ENCODE assay signal across 26 cellular contexts in the genomic region with DNA sequence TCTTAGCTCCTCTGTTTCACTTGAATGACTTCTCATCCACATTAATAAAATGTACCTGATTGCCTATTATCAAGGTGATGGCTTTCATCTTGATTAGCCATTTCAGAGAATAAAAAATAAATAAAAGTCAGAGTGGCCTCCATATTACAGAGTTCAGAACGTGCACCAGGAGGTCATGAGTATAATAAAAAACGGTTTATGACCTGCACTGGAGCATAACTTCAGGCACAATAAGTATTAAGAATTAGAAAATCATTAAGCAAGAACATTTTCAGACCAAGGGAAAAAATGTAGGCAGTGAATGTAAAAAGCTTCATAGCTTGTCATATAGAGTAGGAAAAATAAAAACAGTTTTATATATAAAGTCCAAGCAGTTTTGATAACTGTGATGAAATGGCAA. TPM values are rescaled to one million over a fixed set of nuclear protein-coding genes. Genes with fewer than 3 reads are reported as not detected.
DNase-seq lines count a peak whose midpoint lies in the region; ATAC-seq and TF ChIP-seq lines count a peak whose summit lies in the region.
"Had no signal": no experiment of that assay in that cellular context is flagged by ENCODE, and none has a peak within 500 bp of the region (broad histone marks: within the 10 kb centered on the region; RNA-seq: fewer than 3 reads in every experiment).

No MANE protein-coding gene starts in this region.

- POLR2A ChIA-PET in naive thymus-derived CD4-positive, alpha-beta T cell (lab: Charles Lee): interaction anchor here (1.0 kb wide), 1 partner anchor 12 kb away, joined by 4 read pairs; no protein-coding TSS in a partner anchor

- CTCF ChIA-PET in naive thymus-derived CD4-positive, alpha-beta T cell (lab: Charles Lee): no interaction called here

- no peak overlapping the region for H3K27ac ChIP-seq in CD4-positive, CD25-positive, alpha-beta regulatory T cell (ENCODE audit: insufficient read depth, low read length, poor library complexity, severe bottlenecking)
- H3K27ac ChIP-seq in Karpas-422 (ENCODE audit: low read length) (peak overlapping the region; percentile 32; the same call in 1 of the 2 replicates), gastrocnemius medialis (peak overlapping the region; percentile 76 to 84 (median 83))
- H3K27ac ChIP-seq in naive thymus-derived CD4-positive, alpha-beta T cell (ENCODE audit: low read depth, low read length): no peak overlapping the region
- H3K27ac ChIP-seq: RWPE1, testis had no signal

- in situ Hi-C loops in gastrocnemius medialis (cut with MboI; ENCODE audit: low sequenced_read_pairs in 4 of 4): no loop called here

- no peaks in the 10 kb centered on the region for H3K9me2 ChIP-seq in Karpas-422 (replicated peaks; ENCODE audit: insufficient read depth, low read length)

- peak overlapping the region in 2 of 3 donors; percentile 66 to 74 for H3K27ac Mint-ChIP-seq in CD4-positive, CD25-positive, alpha-beta regulatory T cell
- H3K27ac Mint-ChIP-seq in brain (peak overlapping the region in 3 of 5 experiments; percentile 35 to 89 (median 53)), glutamatergic neuron (ENCODE audit: unreplicated experiment) (no peak overlapping the region)
- no peak overlapping the region for H3K27ac Mint-ChIP-seq in stimulated activated memory B cell treated with anti-CD40 and anti-IgM and Interleukin-4, amounts not matched to agents 10 μg/mL and 1 μg/mL and 100 μg/mL, for 72 hours
- no peak overlapping the region for H3K27ac Mint-ChIP-seq in naive thymus-derived CD4-positive, alpha-beta T cell
- H3K27ac Mint-ChIP-seq: activated CD4-positive, alpha-beta T cell treated with anti-CD3 and anti-CD28 coated beads, Interleukin-2, amount 10 ng/mL, durations not matched to agents 7 days and 5 days; T-helper 2 cell treated with Interferon-gamma antibody and Interleukin-4, amounts not matched to agents 5 μg/mL and 100 μg/mL, for 36 hours had no signal

- peaks cover 3% of the 10 kb centered on the region for H3K36me3 Mint-ChIP-seq in CD4-positive, CD25-positive, alpha-beta regulatory T cell
- H3K36me3 Mint-ChIP-seq in brain: peaks cover 11% of the 10 kb centered on the region
- peaks cover 7% of the 10 kb centered on the region for H3K36me3 Mint-ChIP-seq in stimulated activated memory B cell treated with anti-CD40 and anti-IgM and Interleukin-4, amounts not matched to agents 10 μg/mL and 1 μg/mL and 100 μg/mL, for 72 hours
- H3K36me3 Mint-ChIP-seq in naive thymus-derived CD4-positive, alpha-beta T cell: peaks cover 0 to 9% (median 3%) of the 10 kb centered on the region in 5 donors
- H3K36me3 Mint-ChIP-seq in glutamatergic neuron (ENCODE audit: unreplicated experiment): no peaks in the 10 kb centered on the region

- no peak for TF ChIP-seq POLR2A in gastrocnemius medialis (IDR thresholded peaks at IDR 0.05)

- no peaks in the 10 kb centered on the region for H3K27me3 Mint-ChIP-seq in CD4-positive, CD25-positive, alpha-beta regulatory T cell
- H3K27me3 Mint-ChIP-seq in brain: no peaks in the 10 kb centered on the region
- H3K27me3 Mint-ChIP-seq in stimulated activated memory B cell treated with anti-CD40 and anti-IgM and Interleukin-4, amounts not matched to agents 10 μg/mL and 1 μg/mL and 100 μg/mL, for 72 hours: no peaks in the 10 kb centered on the region
- no peaks in the 10 kb centered on the region for H3K27me3 Mint-ChIP-seq in naive thymus-derived CD4-positive, alpha-beta T cell
- H3K27me3 Mint-ChIP-seq in glutamatergic neuron (ENCODE audit: unreplicated experiment): no peaks in the 10 kb centered on the region
- H3K27me3 Mint-ChIP-seq: activated CD4-positive, alpha-beta T cell treated with anti-CD3 and anti-CD28 coated beads, Interleukin-2, amount 10 ng/mL, durations not matched to agents 7 days and 5 days; activated CD8-positive, alpha-beta memory T cell treated with anti-CD3 and anti-CD28 coated beads, Interleukin-2, amount 10 ng/mL, durations not matched to agents 7 days and 5 days; CD4-positive, alpha-beta memory T cell had no signal

- peaks cover 97% of the 10 kb centered on the region for H3K79me2 ChIP-seq in Karpas-422 (ENCODE audit: low read length)

- DNase-seq in CD4-positive, CD25-positive, alpha-beta regulatory T cell: no peak
- DNase-seq in Karpas-422 (no peak), gastrocnemius medialis (no peak), glutamatergic neuron (no peak)
- no peak for DNase-seq in activated T-cell treated with anti-CD3 and anti-CD28 coated beads, Interleukin-2, amount 50 U/mL, for 1 hour
- no peak for DNase-seq in naive thymus-derived CD4-positive, alpha-beta T cell
- DNase-seq: activated CD4-positive, alpha-beta T cell treated with anti-CD3 and anti-CD28 coated beads, Interleukin-2, amount 10 ng/mL, durations not matched to agents 7 days and 5 days; activated CD8-positive, alpha-beta memory T cell treated with anti-CD3 and anti-CD28 coated beads, Interleukin-2, amount 10 ng/mL, durations not matched to agents 7 days and 5 days; activated naive CD4-positive, alpha-beta T cell treated with anti-CD3 and anti-CD28 coated beads, Interleukin-2, amount 50 U/mL, for 16 hours; CD4-positive, alpha-beta memory T cell; DMS153; GDM1; KG1; NCI-H2171; nucleus accumbens; stimulated activated CD4-positive, alpha-beta T cell treated with anti-CD3 and anti-CD28 coated beads, Interleukin-4, amount 100 ng/mL, for 4 hours; stimulated activated naive CD4-positive, alpha-beta T cell treated with Interleukin-2 at 50 U/mL for 16 hours; testis; uterus had no signal

- H3K4me2 ChIP-seq in Karpas-422 (ENCODE audit: low read depth, low read length, poor library complexity, severe bottlenecking): peak overlapping the region; percentile 60

- peaks cover 24% of the 10 kb centered on the region; the same call in 1 of the 2 replicates for H4K20me1 ChIP-seq in Karpas-422 (ENCODE audit: insufficient read depth, low read depth, low read length)

- H3K36me3 ChIP-seq in CD4-positive, CD25-positive, alpha-beta regulatory T cell (ENCODE audit: control insufficient read depth, insufficient read depth, low read length): peaks cover 12% of the 10 kb centered on the region
- H3K36me3 ChIP-seq in Karpas-422 (ENCODE audit: insufficient read depth, low read length) (no peaks in the 10 kb centered on the region), gastrocnemius medialis (no peaks in the 10 kb centered on the region)
- H3K36me3 ChIP-seq in naive thymus-derived CD4-positive, alpha-beta T cell (ENCODE audit: control insufficient read depth in 2 of 3, insufficient read depth in 3 of 3, low read length in 3 of 3): no peaks in the 10 kb centered on the region
- H3K36me3 ChIP-seq: uterus had no signal

- no peak for TF ChIP-seq CTCF in brain (conservative IDR thresholded peaks at IDR 0.05)
- TF ChIP-seq CTCF in gastrocnemius medialis (IDR thresholded peaks at IDR 0.05 in 4 of 5, conservative IDR thresholded peaks at IDR 0.05 in 1 of 5): no peak
- TF ChIP-seq CTCF in glutamatergic neuron (IDR thresholded peaks at IDR 0.05; ENCODE audit: partially characterized antibody, unreplicated experiment): no peak

- peaks cover 46% of the 10 kb centered on the region for H3K4me1 ChIP-seq in CD4-positive, CD25-positive, alpha-beta regulatory T cell (ENCODE audit: control insufficient read depth, insufficient read depth, low read length, poor library complexity, severe bottlenecking)
- H3K4me1 ChIP-seq in Karpas-422 (ENCODE audit: low read length): peaks cover 45% of the 10 kb centered on the region
- peaks cover 55% of the 10 kb centered on the region in 2 donors for H3K4me1 ChIP-seq in gastrocnemius medialis
- H3K4me1 ChIP-seq in naive thymus-derived CD4-positive, alpha-beta T cell (ENCODE audit: control insufficient read depth in 2 of 2, insufficient read depth in 2 of 2, low read length in 2 of 2): peaks cover 30 to 34% of the 10 kb centered on the region in 2 donors

- no peak overlapping the region for H3K4me3 Mint-ChIP-seq in CD4-positive, CD25-positive, alpha-beta regulatory T cell
- H3K4me3 Mint-ChIP-seq in brain (peak overlapping the region in 3 of 5 experiments; percentile 16 to 52 (median 36)), glutamatergic neuron (ENCODE audit: unreplicated experiment) (no peak overlapping the region)
- no peak overlapping the region for H3K4me3 Mint-ChIP-seq in stimulated activated memory B cell treated with anti-CD40 and anti-IgM and Interleukin-4, amounts not matched to agents 10 μg/mL and 1 μg/mL and 100 μg/mL, for 72 hours
- no peak overlapping the region for H3K4me3 Mint-ChIP-seq in naive thymus-derived CD4-positive, alpha-beta T cell
- H3K4me3 Mint-ChIP-seq: activated CD4-positive, alpha-beta T cell treated with anti-CD3 and anti-CD28 coated beads, Interleukin-2, amount 10 ng/mL, durations not matched to agents 7 days and 5 days; activated CD8-positive, alpha-beta memory T cell treated with anti-CD3 and anti-CD28 coated beads, Interleukin-2, amount 10 ng/mL, durations not matched to agents 7 days and 5 days had no signal

- H2AFZ ChIP-seq in Karpas-422 (ENCODE audit: low read length): no peak overlapping the region

- intact Hi-C loops in gastrocnemius medialis (cut with DNase I; ENCODE audit: low total_unique reads): loop anchor here (1.0 kb wide), 1 partner anchor 11 kb away; the partner anchor contains the start of gene METTL9
- intact Hi-C loops in naive thymus-derived CD4-positive, alpha-beta T cell (cut with micrococcal nuclease): no loop called here

- H3K27me3 ChIP-seq in CD4-positive, CD25-positive, alpha-beta regulatory T cell (ENCODE audit: control insufficient read depth, insufficient read depth, low read length): no peaks in the 10 kb centered on the region
- H3K27me3 ChIP-seq in Karpas-422 (ENCODE audit: low read length) (no peaks in the 10 kb centered on the region), gastrocnemius medialis (no peaks in the 10 kb centered on the region)
- H3K27me3 ChIP-seq in naive thymus-derived CD4-positive, alpha-beta T cell (ENCODE audit: control insufficient read depth in 2 of 2, insufficient read depth in 2 of 2, low read length in 2 of 2): no peaks in the 10 kb centered on the region
- H3K27me3 ChIP-seq: testis, uterus had no signal

- no peaks in the 10 kb centered on the region for H3K9me3 Mint-ChIP-seq in CD4-positive, CD25-positive, alpha-beta regulatory T cell
- H3K9me3 Mint-ChIP-seq in brain: no peaks in the 10 kb centered on the region
- no peaks in the 10 kb centered on the region for H3K9me3 Mint-ChIP-seq in stimulated activated memory B cell treated with anti-CD40 and anti-IgM and Interleukin-4, amounts not matched to agents 10 μg/mL and 1 μg/mL and 100 μg/mL, for 72 hours
- H3K9me3 Mint-ChIP-seq in naive thymus-derived CD4-positive, alpha-beta T cell: no peaks in the 10 kb centered on the region
- H3K9me3 Mint-ChIP-seq in glutamatergic neuron (ENCODE audit: unreplicated experiment): no peaks in the 10 kb centered on the region
- H3K9me3 Mint-ChIP-seq: activated CD4-positive, alpha-beta T cell treated with anti-CD3 and anti-CD28 coated beads, Interleukin-2, amount 10 ng/mL, durations not matched to agents 7 days and 5 days; CD4-positive, alpha-beta memory T cell; T-helper 2 cell treated with Interferon-gamma antibody and Interleukin-4, amounts not matched to agents 5 μg/mL and 100 μg/mL, for 36 hours had no signal

- no peak overlapping the region for H3K9ac ChIP-seq in Karpas-422 (ENCODE audit: low read length)

- ATAC-seq in CD4-positive, CD25-positive, alpha-beta regulatory T cell (ENCODE audit: low read depth in 2 of 2): no peak
- ATAC-seq in gastrocnemius medialis: no peak
- no peak for ATAC-seq in stimulated activated memory B cell treated with anti-CD40 and anti-IgM and Interleukin-4, amounts not matched to agents 10 μg/mL and 1 μg/mL and 100 μg/mL, for 72 hours
- no peak for ATAC-seq in naive thymus-derived CD4-positive, alpha-beta T cell
- ATAC-seq: activated CD8-positive, alpha-beta memory T cell treated with anti-CD3 and anti-CD28 coated beads, Interleukin-2, amount 10 ng/mL, durations not matched to agents 7 days and 5 days had no signal

- H3K4me3 ChIP-seq in CD4-positive, CD25-positive, alpha-beta regulatory T cell (ENCODE audit: low read depth, low read length): no peak overlapping the region
- H3K4me3 ChIP-seq in Karpas-422 (ENCODE audit: low read length) (no peak overlapping the region), gastrocnemius medialis (no peak overlapping the region)
- H3K4me3 ChIP-seq in naive thymus-derived CD4-positive, alpha-beta T cell (ENCODE audit: low read length): no peak overlapping the region
- H3K4me3 ChIP-seq: lung, testis, uterus had no signal

- no peaks in the 10 kb centered on the region for H3K9me3 ChIP-seq in CD4-positive, CD25-positive, alpha-beta regulatory T cell (ENCODE audit: control insufficient read depth in 2 of 2, low read length in 2 of 2)
- H3K9me3 ChIP-seq in Karpas-422 (ENCODE audit: low read length): no peaks in the 10 kb centered on the region
- no peaks in the 10 kb centered on the region for H3K9me3 ChIP-seq in gastrocnemius medialis
- H3K9me3 ChIP-seq in naive thymus-derived CD4-positive, alpha-beta T cell (ENCODE audit: control insufficient read depth in 2 of 3, low read length in 3 of 3): no peaks in the 10 kb centered on the region
- H3K9me3 ChIP-seq: testis, uterus had no signal

- peaks cover 32 to 85% (median 73%) of the 10 kb centered on the region in 4 donors for H3K4me1 Mint-ChIP-seq in CD4-positive, CD25-positive, alpha-beta regulatory T cell
- H3K4me1 Mint-ChIP-seq in brain: peaks cover 70% of the 10 kb centered on the region
- peaks cover 48% of the 10 kb centered on the region for H3K4me1 Mint-ChIP-seq in stimulated activated memory B cell treated with anti-CD40 and anti-IgM and Interleukin-4, amounts not matched to agents 10 μg/mL and 1 μg/mL and 100 μg/mL, for 72 hours
- H3K4me1 Mint-ChIP-seq in naive thymus-derived CD4-positive, alpha-beta T cell: peaks cover 48 to 90% (median 77%) of the 10 kb centered on the region in 7 donors
- peaks cover 19% of the 10 kb centered on the region for H3K4me1 Mint-ChIP-seq in glutamatergic neuron (ENCODE audit: low read depth, unreplicated experiment)

RNA-seq across cellular contexts. Expression of gene METTL9, which starts 11.4 kb away (rescaled TPM):
- total RNA-seq in CD4-positive, CD25-positive, alpha-beta regulatory T cell: 69.9 TPM
- 100 to 1,000 TPM; 108 to 141 (median 123) TPM for polyA plus RNA-seq in CD4-positive, CD25-positive, alpha-beta regulatory T cell
- total RNA-seq in Karpas-422 (2014; rRNA removed; shearing (Covaris generic); ENCODE audit: low replicate concordance): 82.6 and 90.6 TPM in 2 replicates
- polyA plus RNA-seq in brain (ENCODE audit: insufficient read depth, low read depth, low replicate concordance): 122 TPM
- total RNA-seq in gastrocnemius medialis: 100 to 1,000 TPM in 2 of 4 donors, 10 to 100 TPM in 2; 87.2 to 109 (median 96.8) TPM
- total RNA-seq in naive thymus-derived CD4-positive, alpha-beta T cell: 100 to 1,000 TPM in 1 of 5 experiments, 10 to 100 TPM in 4; 68.4 to 128 (median 80.1) TPM
- polyA plus RNA-seq in naive thymus-derived CD4-positive, alpha-beta T cell: 100 to 1,000 TPM; 116 to 118 TPM
- 108 TPM for total RNA-seq in glutamatergic neuron (ENCODE audit: unreplicated experiment)

RNA-seq across cellular contexts. Expression of gene IGSF6, which starts 41.6 kb away (rescaled TPM):
- 0.25 TPM for total RNA-seq in CD4-positive, CD25-positive, alpha-beta regulatory T cell
- 1 to 10 TPM in 1 of 4 donors, under 1 TPM in 3; 0.13 to 1.1 (median 0.19) TPM for polyA plus RNA-seq in CD4-positive, CD25-positive, alpha-beta regulatory T cell
- 0.29 and 0.56 TPM in 2 replicates for total RNA-seq in Karpas-422 (2014; rRNA removed; shearing (Covaris generic); ENCODE audit: low replicate concordance)
- 1.3 TPM for polyA plus RNA-seq in brain (ENCODE audit: insufficient read depth, low read depth, low replicate concordance)
- total RNA-seq in gastrocnemius medialis (under 1 TPM; 0.10 to 0.60 (median 0.39) TPM), glutamatergic neuron (ENCODE audit: unreplicated experiment) (not detected)
- 10 to 100 TPM in 1 of 5 experiments, 1 to 10 TPM in 3, under 1 TPM in 1; 0.94 to 25.7 (median 2.7) TPM for total RNA-seq in naive thymus-derived CD4-positive, alpha-beta T cell
- under 1 TPM; 0.33 to 0.41 TPM for polyA plus RNA-seq in naive thymus-derived CD4-positive, alpha-beta T cell
- total RNA-seq: HT-29 had no signal
- polyA plus RNA-seq: keratinocyte had no signal

RNA-seq across cellular contexts. Expression of gene OTOA, which starts 53.0 kb away (rescaled TPM):
- not detected for total RNA-seq in CD4-positive, CD25-positive, alpha-beta regulatory T cell
- polyA plus RNA-seq in CD4-positive, CD25-positive, alpha-beta regulatory T cell: not detected
- total RNA-seq in Karpas-422 (2014; rRNA removed; shearing (Covaris generic); ENCODE audit: low replicate concordance): 0.07 TPM in 1 of 2 replicates, not detected in the other
- polyA plus RNA-seq in brain (ENCODE audit: insufficient read depth, low read depth, low replicate concordance): not detected
- total RNA-seq in gastrocnemius medialis: 1 to 10 TPM in 1 of 4 donors, not detected in 3; 1.6 TPM
- under 1 TPM in 4 of 5 experiments, not detected in 1; 0.07 to 0.17 (median 0.13) TPM for total RNA-seq in naive thymus-derived CD4-positive, alpha-beta T cell
- polyA plus RNA-seq in naive thymus-derived CD4-positive, alpha-beta T cell: under 1 TPM in 1 of 2 donors, not detected in 1; 0.04 TPM
- not detected for total RNA-seq in glutamatergic neuron (ENCODE audit: unreplicated experiment)
- polyA plus RNA-seq: CD4-positive, alpha-beta memory T cell; keratinocyte had no signal

Comparison
In these comparisons a context has a peak if more than half of its experiments do, and no peak if none do; other contexts are left out.
1. H3K27ac ChIP-seq: peak in Karpas-422 (single experiment) and gastrocnemius medialis (4 of 4); none in CD4-positive, CD25-positive, alpha-beta regulatory T cell (single experiment) and naive thymus-derived CD4-positive, alpha-beta T cell (single experiment).
2. H3K27ac Mint-ChIP-seq: peak in CD4-positive, CD25-positive, alpha-beta regulatory T cell (2 of 3) and brain (3 of 5); none in stimulated activated memory B cell treated with anti-CD40 and anti-IgM and Interleukin-4, amounts not matched to agents 10 μg/mL and 1 μg/mL and 100 μg/mL, for 72 hours (single experiment), naive thymus-derived CD4-positive, alpha-beta T cell (0 of 9) and glutamatergic neuron (single experiment).
3. H3K4me3 Mint-ChIP-seq: peak in brain (3 of 5); none in CD4-positive, CD25-positive, alpha-beta regulatory T cell (0 of 4), stimulated activated memory B cell treated with anti-CD40 and anti-IgM and Interleukin-4, amounts not matched to agents 10 μg/mL and 1 μg/mL and 100 μg/mL, for 72 hours (single experiment), naive thymus-derived CD4-positive, alpha-beta T cell (0 of 10) and glutamatergic neuron (single experiment).